In genomic region chr14:73775339-73776193, GRCh38 we compare ENCODE assay signal across 11 cellular contexts.
DNase-seq lines count a peak whose midpoint lies in the region; ATAC-seq and TF ChIP-seq lines count a peak whose summit lies in the region.
"Had no signal": no experiment of that assay in that cellular context is flagged by ENCODE, and none has a peak within 500 bp of the region (broad histone marks: within the 10 kb centered on the region; RNA-seq: fewer than 3 reads in every experiment).

No MANE protein-coding gene starts in this region.

- ATAC-seq in gastrocnemius medialis (no peak), HG03097 (IDR thresholded peaks at IDR 0.05; ENCODE audit: low FRiP score, unreplicated experiment) (no peak)

- H3K9me3 ChIP-seq in BLaER1 treated with 17β-estradiol and CSF1 and Interleukin-3, amounts not matched to agents 10 nM and 100 nM (replicated peaks in 1 of 11), result no peaks in the 10 kb centered on the region
- H3K9me3 ChIP-seq in esophagus muscularis mucosa, result no peaks in the 10 kb centered on the region
- H3K9me3 ChIP-seq in gastrocnemius medialis, result no peaks in the 10 kb centered on the region

- peak overlapping the region in 9 of 11 experiments; percentile 5 to 88 (median 31); a peak in 11 of 22 replicates for H3K27ac ChIP-seq in BLaER1 treated with 17β-estradiol and CSF1 and Interleukin-3, amounts not matched to agents 10 nM and 100 nM
- H3K27ac ChIP-seq in esophagus muscularis mucosa (replicated peaks in 1 of 4) (peak overlapping the region; percentile 44 to 81 (median 64)), gastrocnemius medialis (peak overlapping the region; percentile 79 to 96 (median 80))
- H3K27ac ChIP-seq: GM23248 had no signal

- peak overlapping the region; percentile 47 to 95 (median 90) for H3K27ac Mint-ChIP-seq in IgD-negative memory B cell

- H3K9me3 Mint-ChIP-seq in IgD-negative memory B cell, result no peaks in the 10 kb centered on the region
- H3K9me3 Mint-ChIP-seq: T-helper 1 cell treated with Interleukin-12 subunit alpha and Interleukin-12 subunit beta and Interleukin-4 antibody, amounts not matched to agents 30 μg/mL and 1 μg/mL, for 36 hours had no signal

- peak overlapping the region in 2 of 11 experiments; percentile 14 to 26; a peak in 1 of 22 replicates for H3K9ac ChIP-seq in BLaER1 treated with 17β-estradiol and CSF1 and Interleukin-3, amounts not matched to agents 10 nM and 100 nM
- H3K9ac ChIP-seq: GM23248 had no signal

- no peak for DNase-seq in esophagus muscularis mucosa (ENCODE audit: extremely low spot score)
- no peak for DNase-seq in gastrocnemius medialis
- no peak for DNase-seq in globus pallidus (ENCODE audit: low spot score)
- no peak for DNase-seq in activated effector memory CD4-positive, alpha-beta T cell treated with anti-CD3 and anti-CD28 coated beads, Interleukin-2, amount 50 U/mL, for 16 hours
- no peak for DNase-seq in NCI-H2107 (lab: John Stamatoyannopoulos, UW)
- DNase-seq: NCI-H1436 had no signal

- no peak for TF ChIP-seq POLR2A in esophagus muscularis mucosa (IDR thresholded peaks at IDR 0.05; ENCODE audit: low read depth)
- TF ChIP-seq POLR2A in gastrocnemius medialis (IDR thresholded peaks at IDR 0.05), result no peak

- peak overlapping the region; percentile 25 to 97 (median 57); a peak in 17 of 22 replicates for H3K4me2 ChIP-seq in BLaER1 treated with 17β-estradiol and CSF1 and Interleukin-3, amounts not matched to agents 10 nM and 100 nM

- TF ChIP-seq EP300 in esophagus muscularis mucosa (IDR thresholded peaks at IDR 0.05), result no peak

- no peaks in the 10 kb centered on the region for H3K27me3 Mint-ChIP-seq in IgD-negative memory B cell

- in situ Hi-C loops in gastrocnemius medialis (cut with MboI; ENCODE audit: low sequenced_read_pairs in 4 of 4), result no loop called here

- H3K36me3 ChIP-seq in BLaER1 treated with 17β-estradiol and CSF1 and Interleukin-3, amounts not matched to agents 10 nM and 100 nM, result peaks cover 0 to 14% (median 4%) of the 10 kb centered on the region in 11 experiments; a peak in 6 of 22 replicates
- H3K36me3 ChIP-seq in esophagus muscularis mucosa (peaks cover 0 to 3% (median 0%) of the 10 kb centered on the region in 4 donors), gastrocnemius medialis (no peaks in the 10 kb centered on the region)

- peaks cover 1% of the 10 kb centered on the region for H3K36me3 Mint-ChIP-seq in IgD-negative memory B cell

- WGBS in esophagus muscularis mucosa, result 88% methylated on average over 8 of the region's 10 CpGs

- no peak overlapping the region for H3K4me3 ChIP-seq in BLaER1 treated with 17β-estradiol and CSF1 and Interleukin-3, amounts not matched to agents 10 nM and 100 nM
- H3K4me3 ChIP-seq in esophagus muscularis mucosa (no peak overlapping the region), gastrocnemius medialis (no peak overlapping the region)
- H3K4me3 ChIP-seq: GM23248 had no signal

- intact Hi-C loops in esophagus muscularis mucosa (cut with DNase I), result no loop called here
- intact Hi-C loops in gastrocnemius medialis (cut with DNase I; ENCODE audit: low total_unique reads), result no loop called here

- peak overlapping the region in 1 of 4 donors; percentile 13 for H3K4me3 Mint-ChIP-seq in IgD-negative memory B cell
- H3K4me3 Mint-ChIP-seq: T-helper 1 cell treated with Interleukin-12 subunit alpha and Interleukin-12 subunit beta and Interleukin-4 antibody, amounts not matched to agents 30 μg/mL and 1 μg/mL, for 36 hours had no signal

- H3K4me1 ChIP-seq in BLaER1 treated with 17β-estradiol and CSF1 and Interleukin-3, amounts not matched to agents 10 nM and 100 nM, result peaks cover 87 to 100% (median 96%) of the 10 kb centered on the region in 10 experiments
- H3K4me1 ChIP-seq in esophagus muscularis mucosa, result peaks cover 74 to 89% (median 88%) of the 10 kb centered on the region in 4 donors
- H3K4me1 ChIP-seq in gastrocnemius medialis, result peaks cover 65 to 85% of the 10 kb centered on the region in 2 donors

- peaks cover 58 to 75% (median 70%) of the 10 kb centered on the region in 11 experiments; a peak in 21 of 22 replicates for H4K20me1 ChIP-seq in BLaER1 treated with 17β-estradiol and CSF1 and Interleukin-3, amounts not matched to agents 10 nM and 100 nM

- peaks cover 51 to 71% (median 62%) of the 10 kb centered on the region in 3 donors for H3K4me1 Mint-ChIP-seq in IgD-negative memory B cell

- TF ChIP-seq CTCF in esophagus muscularis mucosa (IDR thresholded peaks at IDR 0.05), result no peak
- TF ChIP-seq CTCF in gastrocnemius medialis (IDR thresholded peaks at IDR 0.05 in 4 of 5, conservative IDR thresholded peaks at IDR 0.05 in 1 of 5), result no peak

- no peaks in the 10 kb centered on the region for H3K27me3 ChIP-seq in BLaER1 treated with 17β-estradiol and CSF1 and Interleukin-3, amounts not matched to agents 10 nM and 100 nM
- no peaks in the 10 kb centered on the region for H3K27me3 ChIP-seq in esophagus muscularis mucosa
- no peaks in the 10 kb centered on the region for H3K27me3 ChIP-seq in gastrocnemius medialis
